17 cellular contexts compared by ENCODE assay signal in the genomic region with DNA sequence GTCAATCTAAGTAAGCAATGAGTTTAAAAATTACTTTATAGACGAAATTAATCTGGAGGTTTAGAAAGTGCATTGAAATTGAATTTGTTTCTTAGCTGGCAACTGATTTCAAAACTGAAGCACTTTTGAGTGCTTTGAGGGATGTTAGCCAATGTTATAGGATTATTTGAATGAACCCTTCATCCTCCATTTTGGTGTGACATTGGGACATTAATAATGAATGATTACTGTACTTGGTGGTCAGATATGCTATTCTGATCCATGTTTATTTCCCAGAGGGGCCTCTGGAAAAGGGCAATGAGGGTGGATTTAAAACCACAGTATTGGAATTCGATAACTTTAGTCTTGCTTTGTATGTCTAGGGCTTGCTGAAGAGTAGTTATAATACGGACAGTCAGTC.
"Had no signal": no experiment of that assay in that cellular context is flagged by ENCODE, and none has a peak within 500 bp of the region (broad histone marks: within the 10 kb centered on the region; RNA-seq: fewer than 3 reads in every experiment).

No MANE protein-coding gene starts in this region.

- H3K4me1 ChIP-seq: breast epithelium, left lung, neural progenitor cell, parathyroid adenoma had no signal

- H3K4me3 Mint-ChIP-seq: activated CD4-positive, alpha-beta memory T cell treated with anti-CD3 and anti-CD28 coated beads for 36 hours; activated T-cell treated with anti-CD3 and anti-CD28 coated beads, Interleukin-2, amount 50 U/mL, for 4 hours; neural progenitor cell had no signal

- H3K4me2 ChIP-seq: neural progenitor cell had no signal

- H3K4me3 ChIP-seq: breast epithelium, left lung, neural progenitor cell, SJCRH30, suprapubic skin had no signal

- H3K79me2 ChIP-seq: parathyroid adenoma had no signal

- H3K9ac ChIP-seq: neural progenitor cell, parathyroid adenoma had no signal

- H3K9me3 ChIP-seq: breast epithelium, left lung, SJCRH30, suprapubic skin had no signal

- H2AFZ ChIP-seq: neural progenitor cell, parathyroid adenoma had no signal

- H3K36me3 Mint-ChIP-seq: activated CD4-positive, alpha-beta memory T cell treated with anti-CD3 and anti-CD28 coated beads for 36 hours; neural progenitor cell had no signal

- H3K27me3 ChIP-seq: breast epithelium, left lung, neural progenitor cell, SJCRH30, suprapubic skin had no signal

- DNase-seq: activated CD4-positive, alpha-beta memory T cell treated with anti-CD3 and anti-CD28 coated beads for 36 hours; activated CD4-positive, CD25-positive, alpha-beta regulatory T cell treated with anti-CD3 and anti-CD28 coated beads, Interleukin-2, amount 50 U/mL, for 72 hours; activated effector memory CD4-positive, alpha-beta T cell treated with anti-CD3 and anti-CD28 coated beads, Interleukin-2, amount 50 U/mL, for 16 hours; activated T-cell treated with anti-CD3 and anti-CD28 coated beads, Interleukin-2, amount 50 U/mL, for 4 hours; amniotic stem cell; glutamatergic neuron; left lung; mesendoderm; stimulated activated CD4-positive, alpha-beta T cell treated with anti-CD3 and anti-CD28 coated beads, Interleukin-12 subunit alpha, Interleukin-12 subunit beta, amount 100 ng/mL, for 4 hours; stimulated activated naive CD4-positive, alpha-beta T cell treated with Interleukin-2 at 50 U/mL for 16 hours; T-helper 9 cell had no signal

- ATAC-seq: activated naive CD4-positive, alpha-beta T cell treated with anti-CD3 and anti-CD28 coated beads, Interleukin-2, amount 50 U/mL, for 72 hours; activated T-cell treated with anti-CD3 and anti-CD28 coated beads, Interleukin-2, amount 50 U/mL, for 4 hours; left lung had no signal

- H3K27ac Mint-ChIP-seq: activated CD4-positive, alpha-beta memory T cell treated with anti-CD3 and anti-CD28 coated beads for 36 hours; activated naive CD4-positive, alpha-beta T cell treated with anti-CD3 and anti-CD28 coated beads, Interleukin-2, amount 50 U/mL, for 72 hours; neural progenitor cell had no signal

- H3K36me3 ChIP-seq: breast epithelium, left lung, neural progenitor cell, SJCRH30, suprapubic skin had no signal

- H3K27ac ChIP-seq: left lung, neural progenitor cell, parathyroid adenoma, SJCRH30, suprapubic skin had no signal
